In genomic region chr19:38701455-38702063, GRCh38 we compare ENCODE assay signal across 15 cellular contexts. TPM values are rescaled to one million over a fixed set of nuclear protein-coding genes. Genes with fewer than 3 reads are reported as not detected.
DNase-seq lines count a peak whose midpoint lies in the region; ATAC-seq and TF ChIP-seq lines count a peak whose summit lies in the region.
"Had no signal": no experiment of that assay in that cellular context is flagged by ENCODE, and none has a peak within 500 bp of the region (broad histone marks: within the 10 kb centered on the region; RNA-seq: fewer than 3 reads in every experiment).

No MANE protein-coding gene starts in this region.

- no peaks in the 10 kb centered on the region for H3K9me2 ChIP-seq in hepatocyte (replicated peaks; ENCODE audit: insufficient read depth)

- peaks cover 22 to 78% of the 10 kb centered on the region in 2 donors for H3K4me1 ChIP-seq in adrenal gland (replicated peaks in 1 of 2)
- peaks cover 53% of the 10 kb centered on the region for H3K4me1 ChIP-seq in hepatocyte (ENCODE audit: insufficient read depth)
- H3K4me1 ChIP-seq in rectal smooth muscle tissue (ENCODE audit: control insufficient read depth, insufficient read depth, low read length) = peaks cover 12% of the 10 kb centered on the region

- no peak for TF ChIP-seq POLR2A in adrenal gland (IDR thresholded peaks at IDR 0.05)

- no peaks in the 10 kb centered on the region for H3K9me3 ChIP-seq in adrenal gland (replicated peaks in 1 of 3)
- H3K9me3 ChIP-seq in hepatocyte (ENCODE audit: low read depth) = no peaks in the 10 kb centered on the region

- ATAC-seq in GM18873 (IDR thresholded peaks at IDR 0.05; ENCODE audit: low FRiP score, unreplicated experiment) (no peak), GM18907 (IDR thresholded peaks at IDR 0.05; ENCODE audit: unreplicated experiment) (no peak), HG03025 (IDR thresholded peaks at IDR 0.05; ENCODE audit: low FRiP score, unreplicated experiment) (no peak)
- ATAC-seq: esophagus mucosa; stimulated activated naive CD8-positive, alpha-beta T cell treated with anti-CD3 and anti-CD28 coated beads, Interleukin-15, Interleukin-2, amounts not matched to agents 100 U/mL and 50 U/mL, for 24 hours; T-cell had no signal

- peaks cover 0 to 59% of the 10 kb centered on the region in 2 donors for H3K36me3 ChIP-seq in adrenal gland (replicated peaks in 1 of 2)
- H3K36me3 ChIP-seq in hepatocyte (replicated peaks; ENCODE audit: insufficient read depth, low read depth) = no peaks in the 10 kb centered on the region
- peaks cover 48% of the 10 kb centered on the region for H3K36me3 ChIP-seq in rectal smooth muscle tissue (ENCODE audit: control insufficient read depth, insufficient read depth, low read length)

- peak overlapping the region; percentile 49 for H3K4me2 ChIP-seq in hepatocyte

- no peaks in the 10 kb centered on the region for H3K27me3 ChIP-seq in adrenal gland
- no peaks in the 10 kb centered on the region for H3K27me3 ChIP-seq in hepatocyte
- H3K27me3 ChIP-seq in rectal smooth muscle tissue (ENCODE audit: control insufficient read depth, insufficient read depth, low read length) = no peaks in the 10 kb centered on the region

- 36 to 49% (median 41%) methylated on average over 9 to 11 of the region's 11 CpGs for WGBS in adrenal gland, 4 donors
- 72% methylated on average over 11 of the region's 11 CpGs for WGBS in hepatocyte (ENCODE audit: low lambda C conversion rate, missing lambda C conversion rate)

- H3K4me3 ChIP-seq in adrenal gland (no peak overlapping the region), hepatocyte (no peak overlapping the region), rectal smooth muscle tissue (ENCODE audit: low read length) (no peak overlapping the region)

- no peak overlapping the region for H3K9ac ChIP-seq in rectal smooth muscle tissue (ENCODE audit: low read length)

- TF ChIP-seq CTCF in adrenal gland (IDR thresholded peaks at IDR 0.05) (no peak), hepatocyte (IDR thresholded peaks at IDR 0.05; ENCODE audit: poor library complexity) (no peak)

- H4K20me1 ChIP-seq in hepatocyte (ENCODE audit: insufficient read depth, poor library complexity, severe bottlenecking) = peaks cover 10% of the 10 kb centered on the region

- H2AFZ ChIP-seq in hepatocyte = no peak overlapping the region

- DNase-seq in AG08396 (ENCODE audit: low spot score) = peak; percentile 58
- peak in 4 of 7 donors; percentile 66 to 82 (median 76) for DNase-seq in adrenal gland
- peak; percentile 81 for DNase-seq in hepatocyte (ENCODE audit: low spot score)
- DNase-seq in GOT3 (lab: John Stamatoyannopoulos, UW) = no peak
- DNase-seq: activated CD8-positive, alpha-beta memory T cell treated with anti-CD3 and anti-CD28 coated beads for 24 hours; NCI-H1105; NCI-H82; stimulated activated naive CD8-positive, alpha-beta T cell treated with anti-CD3 and anti-CD28 coated beads, Interleukin-15, Interleukin-2, amounts not matched to agents 100 U/mL and 50 U/mL, for 24 hours; T-cell had no signal

- peak overlapping the region; percentile 39 to 93 (median 76) for H3K27ac ChIP-seq in adrenal gland
- peak overlapping the region; percentile 97 for H3K27ac ChIP-seq in hepatocyte
- H3K27ac ChIP-seq in rectal smooth muscle tissue (ENCODE audit: low read depth, low read length) = peak overlapping the region; percentile 28
- H3K27ac ChIP-seq: HL-60 had no signal

- H3K79me2 ChIP-seq in hepatocyte = peaks cover 76% of the 10 kb centered on the region

- intact Hi-C loops in adrenal gland (cut with DNase I) = loop anchor here (5.0 to 10.0 kb wide), 2 partner anchors 47 to 49 kb away; no protein-coding TSS in a partner anchor

RNA-seq across cellular contexts. Expression of gene CAPN12, which starts 42.7 kb away (rescaled TPM):
- total RNA-seq in adrenal gland = 1 to 10 TPM in 5 of 8 donors, under 1 TPM in 2, not detected in 1; 0.39 to 5.0 (median 3.7) TPM
- 10 to 100 TPM in 2 of 3 donors, under 1 TPM in 1; 0.68 to 23.1 (median 11.2) TPM for polyA plus RNA-seq in adrenal gland
- total RNA-seq in hepatocyte = 12.5 and 26.6 TPM in 2 replicates
- 24.3 and 38.9 TPM in 2 replicates for polyA plus RNA-seq in hepatocyte

RNA-seq across cellular contexts. Expression of gene ACTN4, which starts 54.1 kb away (rescaled TPM):
- 100 to 1,000 TPM; 430 to 773 (median 575) TPM for total RNA-seq in adrenal gland
- polyA plus RNA-seq in adrenal gland = 100 to 1,000 TPM; 148 to 586 (median 554) TPM
- 278 and 321 TPM in 2 replicates for total RNA-seq in hepatocyte
- polyA plus RNA-seq in hepatocyte = 54.4 and 59.3 TPM in 2 replicates

Comparison
In these comparisons a context has a peak if more than half of its experiments do, and no peak if none do; other contexts are left out.
1. H3K27ac ChIP-seq: peak in every context shown above with its lines; median percentile 97 in hepatocyte; 76 in adrenal gland; 28 in rectal smooth muscle tissue.